In genomic region chr3:134643150-134643675, GRCh38 we compare ENCODE assay signal across 21 cellular contexts. TPM values are rescaled to one million over a fixed set of nuclear protein-coding genes. Genes with fewer than 3 reads are reported as not detected.
"Had no signal": no experiment of that assay in that cellular context is flagged by ENCODE, and none has a peak within 500 bp of the region (broad histone marks: within the 10 kb centered on the region; RNA-seq: fewer than 3 reads in every experiment).

No MANE protein-coding gene starts in this region.

- H3K4me3 Mint-ChIP-seq: mesothelial cell of epicardium; natural killer cell; neural progenitor cell; stimulated activated naive B cell treated with anti-CD40 and anti-IgM and Interleukin-4, amounts not matched to agents 10 μg/mL and 1 μg/mL and 100 μg/mL, for 72 hours; stimulated activated naive CD8-positive, alpha-beta T cell treated with anti-CD3 and anti-CD28 coated beads, Interleukin-15, amount 100 ng/mL, for 72 hours had no signal

- H3K79me2 ChIP-seq: hepatocyte, parathyroid adenoma had no signal

- H3K9ac ChIP-seq: neural progenitor cell, parathyroid adenoma had no signal

- H3K36me3 Mint-ChIP-seq: mesothelial cell of epicardium; natural killer cell; neural progenitor cell; stimulated activated naive B cell treated with anti-CD40 and anti-IgM and Interleukin-4, amounts not matched to agents 10 μg/mL and 1 μg/mL and 100 μg/mL, for 72 hours had no signal

- H3K4me3 ChIP-seq: hepatocyte, neural progenitor cell, psoas muscle, thoracic aorta had no signal

- H2AFZ ChIP-seq: hepatocyte, neural progenitor cell, parathyroid adenoma had no signal

- H3K27me3 ChIP-seq: hepatocyte had no signal

- H3K9me3 Mint-ChIP-seq: mesothelial cell of epicardium; natural killer cell; neural progenitor cell; stimulated activated naive B cell treated with anti-CD40 and anti-IgM and Interleukin-4, amounts not matched to agents 10 μg/mL and 1 μg/mL and 100 μg/mL, for 72 hours; stimulated activated naive CD8-positive, alpha-beta T cell treated with anti-CD3 and anti-CD28 coated beads, Interleukin-15, amount 100 ng/mL, for 72 hours had no signal

- H3K4me1 Mint-ChIP-seq: mesothelial cell of epicardium; natural killer cell; stimulated activated naive B cell treated with anti-CD40 and anti-IgM and Interleukin-4, amounts not matched to agents 10 μg/mL and 1 μg/mL and 100 μg/mL, for 72 hours; stimulated activated naive CD8-positive, alpha-beta T cell treated with anti-CD3 and anti-CD28 coated beads, Interleukin-15, amount 100 ng/mL, for 72 hours had no signal

- H3K4me2 ChIP-seq: hepatocyte, neural progenitor cell had no signal

- H3K27ac Mint-ChIP-seq: mesothelial cell of epicardium; natural killer cell; neural progenitor cell; stimulated activated naive B cell treated with anti-CD40 and anti-IgM and Interleukin-4, amounts not matched to agents 10 μg/mL and 1 μg/mL and 100 μg/mL, for 72 hours; stimulated activated naive CD8-positive, alpha-beta T cell treated with anti-CD3 and anti-CD28 coated beads, Interleukin-15, amount 100 ng/mL, for 72 hours had no signal

- ATAC-seq: left colon; natural killer cell; psoas muscle; sciatic nerve; stimulated activated naive B cell treated with anti-CD40 and anti-IgM and Interleukin-4, amounts not matched to agents 10 μg/mL and 1 μg/mL and 100 μg/mL, for 72 hours; stimulated activated naive CD8-positive, alpha-beta T cell treated with anti-CD3 and anti-CD28 coated beads, Interleukin-15, amount 100 ng/mL, for 72 hours had no signal

- H3K27ac ChIP-seq: hepatocyte, neural progenitor cell, parathyroid adenoma, psoas muscle, thoracic aorta had no signal

- H3K36me3 ChIP-seq: neural progenitor cell, thoracic aorta had no signal

- DNase-seq: cerebellar nuclear complex; dermis blood vessel endothelial cell; effector CD4-positive, alpha-beta T cell; foreskin melanocyte; left colon; natural killer cell; nucleus accumbens; psoas muscle; retina; stimulated activated CD4-positive, alpha-beta T cell treated with anti-CD3 and anti-CD28 coated beads, Interleukin-2, amount 100 ng/mL, for 24 hours; stimulated activated CD4-positive, alpha-beta T cell treated with anti-CD3 and anti-CD28 coated beads, Interleukin-4, amount 100 ng/mL, for 4 hours; stimulated activated naive B cell treated with anti-CD40 and anti-IgM and Interleukin-4, amounts not matched to agents 10 μg/mL and 1 μg/mL and 100 μg/mL, for 72 hours; stimulated activated naive CD8-positive, alpha-beta T cell treated with anti-CD3 and anti-CD28 coated beads, Interleukin-15, amount 100 ng/mL, for 72 hours; substantia nigra; trophoblast cell had no signal

- H3K9me3 ChIP-seq: psoas muscle, thoracic aorta had no signal

RNA-seq across cellular contexts. Expression of gene KY, which starts 7.6 kb away (rescaled TPM):
- total RNA-seq: dermis blood vessel endothelial cell, mesothelial cell of epicardium had no signal
